In the genomic region with DNA sequence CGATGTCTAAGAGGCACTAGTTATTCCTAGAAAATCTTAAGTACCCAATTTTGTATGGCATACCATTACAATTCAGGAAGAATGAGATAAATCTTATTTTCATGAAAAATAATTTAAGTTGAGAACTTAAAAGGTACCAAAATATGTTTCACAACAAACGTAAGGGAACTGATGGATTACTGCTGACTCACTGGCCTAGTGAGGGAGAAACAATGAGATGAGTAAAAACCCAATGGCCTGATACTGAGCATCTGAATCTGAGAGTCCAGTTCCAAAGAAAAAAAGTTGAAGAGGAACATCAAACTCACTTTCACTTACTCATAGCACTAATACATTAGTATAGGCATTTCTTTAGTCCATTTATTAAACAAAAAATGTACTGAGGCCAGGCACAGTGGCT, we compare ENCODE assay signal across 20 cellular contexts. TPM values are rescaled to one million over a fixed set of nuclear protein-coding genes. Genes with fewer than 3 reads are reported as not detected.
DNase-seq lines count a peak whose midpoint lies in the region; TF ChIP-seq lines count a peak whose summit lies in the region.
"Had no signal": no experiment of that assay in that cellular context is flagged by ENCODE, and none has a peak within 500 bp of the region (broad histone marks: within the 10 kb centered on the region; RNA-seq: fewer than 3 reads in every experiment).

No MANE protein-coding gene starts in this region.

- intact Hi-C loops in head of caudate nucleus (cut with DNase I): no loop called here

- H3K36me3 ChIP-seq in SJCRH30: peaks cover 37% of the 10 kb centered on the region

- no peak overlapping the region for H3K4me3 ChIP-seq in epithelial cell of esophagus (ENCODE audit: low read length)
- no peak overlapping the region for H3K4me3 ChIP-seq in skeletal muscle cell (ENCODE audit: low read depth, low read length)
- no peak overlapping the region for H3K4me3 ChIP-seq in SJCRH30
- H3K4me3 ChIP-seq: BLaER1, thyroid gland had no signal

- no peaks in the 10 kb centered on the region for H3K9me3 ChIP-seq in SJCRH30 (replicated peaks)
- H3K9me3 ChIP-seq: BLaER1, thyroid gland had no signal

- no peak overlapping the region for H3K27ac ChIP-seq in SJCRH30
- H3K27ac ChIP-seq: BLaER1, thyroid gland had no signal

- H3K27me3 ChIP-seq in SJCRH30: no peaks in the 10 kb centered on the region
- H3K27me3 ChIP-seq: BLaER1, thyroid gland had no signal

- DNase-seq in GM04504 (ENCODE audit: low read depth) (peak; percentile 3), OCI-M1 (lab: John Stamatoyannopoulos, UW) (peak; percentile 11), epithelial cell of esophagus (ENCODE audit: low read depth) (peak; percentile 32), skeletal muscle cell (ENCODE audit: low read depth) (peak; percentile 15), SJCRH30 (no peak), 8988T (no peak), head of caudate nucleus (no peak)
- DNase-seq: activated CD4-positive, alpha-beta T cell treated with anti-CD3 and anti-CD28 coated beads for 36 hours; endodermal cell; H9; naive thymus-derived CD4-positive, alpha-beta T cell; NCI-H1105 treated with DMSO at 0.1 percent for 48 hours; NCI-H510A; occipital lobe; retina; stimulated activated CD4-positive, alpha-beta T cell treated with anti-CD3 and anti-CD28 coated beads, Interleukin-4, amount 100 ng/mL, for 24 hours; stimulated activated naive CD4-positive, alpha-beta T cell treated with Interleukin-2 at 50 U/mL for 16 hours; T-cell; thyroid gland had no signal

- H3K4me1 ChIP-seq in SJCRH30: no peaks in the 10 kb centered on the region
- H3K4me1 ChIP-seq: BLaER1, thyroid gland had no signal

- no peak for TF ChIP-seq CTCF in epithelial cell of esophagus (IDR thresholded peaks at IDR 0.05; ENCODE audit: insufficient read depth, low read depth, low read length, missing control alignments)

RNA-seq across cellular contexts. Expression of a gene that starts 56.0 kb away (rescaled TPM):
- total RNA-seq in SJCRH30 (2014; rRNA removed; shearing (Covaris generic)): 44.8 and 48.6 TPM in 2 replicates

Comparison
In these comparisons a context has a peak if more than half of its experiments do, and no peak if none do; other contexts are left out.
1. DNase-seq: peak in GM04504 (single experiment), OCI-M1 (single experiment), epithelial cell of esophagus (single experiment) and skeletal muscle cell (single experiment); none in SJCRH30 (0 of 2), 8988T (single experiment) and head of caudate nucleus (0 of 42).